ENCODE assay signal across 8 cellular contexts in the genomic region with DNA sequence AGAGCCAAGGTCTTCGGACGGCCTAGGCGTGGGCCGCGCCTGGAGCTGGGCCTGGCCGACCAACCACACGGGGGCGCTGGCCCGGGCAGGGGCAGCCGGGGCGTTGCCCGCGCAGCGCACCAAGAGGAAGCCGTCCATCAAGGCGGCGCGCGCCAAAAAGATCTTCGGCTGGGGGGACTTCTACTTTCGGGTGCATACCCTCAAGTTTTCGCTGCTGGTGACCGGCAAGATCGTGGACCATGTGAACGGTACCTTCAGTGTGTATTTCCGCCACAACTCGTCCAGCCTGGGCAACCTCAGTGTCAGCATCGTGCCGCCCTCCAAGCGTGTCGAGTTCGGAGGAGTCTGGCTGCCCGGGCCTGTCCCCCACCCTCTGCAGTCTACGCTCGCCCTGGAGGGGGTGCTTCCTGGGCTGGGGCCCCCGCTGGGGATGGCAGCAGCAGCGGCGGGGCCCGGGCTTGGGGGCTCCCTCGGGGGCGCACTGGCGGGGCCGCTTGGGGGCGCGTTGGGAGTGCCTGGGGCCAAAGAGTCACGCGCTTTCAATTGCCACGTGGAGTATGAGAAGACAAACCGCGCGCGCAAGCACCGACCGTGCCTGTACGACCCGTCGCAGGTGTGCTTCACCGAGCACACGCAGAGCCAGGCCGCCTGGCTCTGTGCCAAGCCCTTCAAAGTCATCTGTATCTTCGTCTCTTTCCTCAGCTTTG. TPM values are rescaled to one million over a fixed set of nuclear protein-coding genes. Genes with fewer than 3 reads are reported as not detected.
A peak's percentile ranks its signal among the peaks of the same experiment; 100 is the strongest.
DNase-seq lines count a peak whose midpoint lies in the region; ATAC-seq and TF ChIP-seq lines count a peak whose summit lies in the region.

No MANE protein-coding gene starts in this region.

- H3K9me3 Mint-ChIP-seq in CD4-positive, alpha-beta memory T cell: peaks cover 0 to 1% (median 0%) of the 10 kb centered on the region in 8 donors

- CTCF ChIA-PET in CD4-positive, alpha-beta memory T cell (lab: Charles Lee; ENCODE audit: partially characterized antibody): interaction anchor here (0.9 to 12.3 kb wide), 3 partner anchors 11 to 113 kb away, joined by 3 to 245 read pairs (median 157); partner anchors contain the start of gene NXPH4

- H2AFZ ChIP-seq in Karpas-422 (ENCODE audit: low read length): peak overlapping the region; percentile 73; the same call in 1 of the 2 replicates

- TF ChIP-seq CTCF in fibroblast of pulmonary artery (IDR thresholded peaks at IDR 0.05; ENCODE audit: low read length, missing control alignments): peak; percentile 19
- peak; percentile 18 to 53 (median 47) for TF ChIP-seq CTCF in gastrocnemius medialis (IDR thresholded peaks at IDR 0.05 in 4 of 5, conservative IDR thresholded peaks at IDR 0.05 in 1 of 5)

- no peak for TF ChIP-seq POLR2A in gastrocnemius medialis (IDR thresholded peaks at IDR 0.05)

- peaks cover 0 to 9% of the 10 kb centered on the region in 2 donors for H3K36me3 Mint-ChIP-seq in CD4-positive, alpha-beta memory T cell

- peak overlapping the region in 7 of 8 donors; percentile 45 to 74 (median 60) for H3K4me3 Mint-ChIP-seq in CD4-positive, alpha-beta memory T cell

- H3K27ac ChIP-seq in CD4-positive, alpha-beta memory T cell (ENCODE audit: low read depth, low read length): no peak overlapping the region
- peak overlapping the region; percentile 91 for H3K27ac ChIP-seq in Karpas-422 (ENCODE audit: low read length)
- no peak overlapping the region for H3K27ac ChIP-seq in gastrocnemius medialis

- H3K27me3 ChIP-seq in CD4-positive, alpha-beta memory T cell (ENCODE audit: insufficient read depth, low read length): peaks cover 59% of the 10 kb centered on the region
- H3K27me3 ChIP-seq in Karpas-422 (ENCODE audit: low read length) (no peaks in the 10 kb centered on the region; the same call in 1 of the 2 replicates), gastrocnemius medialis (peaks cover 44 to 62% (median 52%) of the 10 kb centered on the region in 3 donors)

- no peak overlapping the region for H3K4me3 ChIP-seq in CD4-positive, alpha-beta memory T cell (ENCODE audit: low read length in 2 of 2)
- H3K4me3 ChIP-seq in Karpas-422 (ENCODE audit: low read length): peak overlapping the region; percentile 65; the same call in 1 of the 2 replicates
- no peak overlapping the region for H3K4me3 ChIP-seq in fibroblast of pulmonary artery (replicated peaks; ENCODE audit: low read depth, low read length)
- no peak overlapping the region for H3K4me3 ChIP-seq in gastrocnemius medialis

- peaks cover 45 to 53% of the 10 kb centered on the region in 2 donors for H3K27me3 Mint-ChIP-seq in CD4-positive, alpha-beta memory T cell

- H4K20me1 ChIP-seq in Karpas-422 (ENCODE audit: insufficient read depth, low read depth, low read length): no peaks in the 10 kb centered on the region

- POLR2A ChIA-PET in CD4-positive, alpha-beta memory T cell (lab: Charles Lee; ENCODE audit: partially characterized antibody): interaction anchor here (0.8 to 6.0 kb wide), 4 partner anchors 9 to 114 kb away, joined by 3 to 55 read pairs (median 7); partner anchors contain the start of gene STAT6

- peaks cover 6% of the 10 kb centered on the region for H3K79me2 ChIP-seq in Karpas-422 (ENCODE audit: low read length)

- peaks cover 52% of the 10 kb centered on the region for H3K4me1 ChIP-seq in CD4-positive, alpha-beta memory T cell (ENCODE audit: insufficient read depth, low read length)
- peaks cover 45% of the 10 kb centered on the region for H3K4me1 ChIP-seq in Karpas-422 (ENCODE audit: low read length)
- H3K4me1 ChIP-seq in gastrocnemius medialis: peaks cover 1 to 3% of the 10 kb centered on the region in 2 donors

- DNase-seq in CD4-positive, alpha-beta memory T cell: peak; percentile 56 to 71 (median 65)
- peak; percentile 93 for DNase-seq in Karpas-422
- peak; percentile 43 to 44 for DNase-seq in activated CD8-positive, alpha-beta memory T cell treated with anti-CD3 and anti-CD28 coated beads for 1 hour (ENCODE audit: extremely low read depth in 1 of 2, low read depth in 1 of 2)
- DNase-seq in fibroblast of pulmonary artery (ENCODE audit: low read depth): no peak
- DNase-seq in gastrocnemius medialis: no peak
- DNase-seq in KG1 (lab: John Stamatoyannopoulos, UW): no peak
- DNase-seq in SIG-M5 treated with dmso at 0.1 percent for 504 hours (lab: John Stamatoyannopoulos, UW; ENCODE audit: unreplicated experiment): no peak

- ATAC-seq in gastrocnemius medialis: no peak
- ATAC-seq in GM18519 (IDR thresholded peaks at IDR 0.05; ENCODE audit: low FRiP score, unreplicated experiment): no peak

- H3K4me1 Mint-ChIP-seq in CD4-positive, alpha-beta memory T cell: peaks cover 31 to 70% (median 45%) of the 10 kb centered on the region in 4 donors

- H3K9me3 ChIP-seq in CD4-positive, alpha-beta memory T cell (ENCODE audit: control insufficient read depth in 1 of 2, low read length in 2 of 2): no peaks in the 10 kb centered on the region
- no peaks in the 10 kb centered on the region for H3K9me3 ChIP-seq in Karpas-422 (ENCODE audit: low read length)
- H3K9me3 ChIP-seq in gastrocnemius medialis: no peaks in the 10 kb centered on the region

- no peaks in the 10 kb centered on the region for H3K36me3 ChIP-seq in CD4-positive, alpha-beta memory T cell (ENCODE audit: insufficient read depth, low read length)
- H3K36me3 ChIP-seq in Karpas-422 (ENCODE audit: insufficient read depth, low read length) (no peaks in the 10 kb centered on the region; the same call in 1 of the 2 replicates), gastrocnemius medialis (no peaks in the 10 kb centered on the region)

- H3K27ac Mint-ChIP-seq in CD4-positive, alpha-beta memory T cell: peak overlapping the region in 4 of 7 donors; percentile 17 to 81 (median 42)

- intact Hi-C loops in CD4-positive, alpha-beta memory T cell (cut with micrococcal nuclease): loop anchor here (1.0 to 5.0 kb wide), 3 partner anchors 11 to 1003 kb away; partner anchors contain the start of genes NABP2 and RNF41
- intact Hi-C loops in gastrocnemius medialis (cut with DNase I; ENCODE audit: low total_unique reads): no loop called here

- no peaks in the 10 kb centered on the region for H3K9me2 ChIP-seq in Karpas-422 (replicated peaks; ENCODE audit: insufficient read depth, low read length)

- peak overlapping the region; percentile 65 for H3K4me2 ChIP-seq in Karpas-422 (ENCODE audit: low read depth, low read length, poor library complexity, severe bottlenecking)

- peak overlapping the region; percentile 78 for H3K9ac ChIP-seq in Karpas-422 (ENCODE audit: low read length)

- in situ Hi-C loops in gastrocnemius medialis (cut with MboI; ENCODE audit: low sequenced_read_pairs in 4 of 4): no loop called here

RNA-seq across cellular contexts. Expression of gene SHMT2, which starts 4.4 kb away (rescaled TPM):
- total RNA-seq in CD4-positive, alpha-beta memory T cell: 10 to 100 TPM; 39.8 to 46.1 TPM
- polyA plus RNA-seq in CD4-positive, alpha-beta memory T cell: 10 to 100 TPM; 42.1 to 44.3 TPM
- total RNA-seq in Karpas-422 (2014; rRNA removed; shearing (Covaris generic); ENCODE audit: low replicate concordance): 399 and 449 TPM in 2 replicates
- total RNA-seq in gastrocnemius medialis: 100 to 1,000 TPM in 1 of 4 donors, 10 to 100 TPM in 3; 41.3 to 107 (median 46.4) TPM

RNA-seq across cellular contexts. Expression of gene NXPH4, which starts 8.5 kb away (rescaled TPM):
- not detected for total RNA-seq in CD4-positive, alpha-beta memory T cell
- polyA plus RNA-seq in CD4-positive, alpha-beta memory T cell: not detected
- total RNA-seq in Karpas-422 (2014; rRNA removed; shearing (Covaris generic); ENCODE audit: low replicate concordance): 2.9 and 4.2 TPM in 2 replicates
- not detected for total RNA-seq in gastrocnemius medialis

RNA-seq across cellular contexts. Expression of gene STAC3, which starts 25.9 kb away (rescaled TPM):
- 1 to 10 TPM; 2.7 to 3.0 TPM for total RNA-seq in CD4-positive, alpha-beta memory T cell
- polyA plus RNA-seq in CD4-positive, alpha-beta memory T cell: under 1 TPM in 1 of 2 donors, not detected in 1; 0.61 TPM
- 5.9 and 7.8 TPM in 2 replicates for total RNA-seq in Karpas-422 (2014; rRNA removed; shearing (Covaris generic); ENCODE audit: low replicate concordance)
- 1,000 to 10,000 TPM in 2 of 4 donors, 100 to 1,000 TPM in 2; 459 to 1,596 (median 855) TPM for total RNA-seq in gastrocnemius medialis

Comparison
In these comparisons a context has a peak if more than half of its experiments do, and no peak if none do; other contexts are left out.
1. DNase-seq: peak in CD4-positive, alpha-beta memory T cell (5 of 5), Karpas-422 (single experiment) and activated CD8-positive, alpha-beta memory T cell treated with anti-CD3 and anti-CD28 coated beads for 1 hour (2 of 2); none in fibroblast of pulmonary artery (single experiment), gastrocnemius medialis (0 of 2), KG1 (single experiment) and SIG-M5 treated with dmso at 0.1 percent for 504 hours (single experiment).
2. RNA of gene STAC3, which starts 25.9 kb away (total RNA-seq): 459 to 1,596 TPM in gastrocnemius medialis; 5.9 to 7.8 TPM in Karpas-422 and 2.7 to 3.0 TPM in CD4-positive, alpha-beta memory T cell; every median in the first group is over 10 times any median in the second.